ENCODE assay signal across 17 cellular contexts in the genomic region with DNA sequence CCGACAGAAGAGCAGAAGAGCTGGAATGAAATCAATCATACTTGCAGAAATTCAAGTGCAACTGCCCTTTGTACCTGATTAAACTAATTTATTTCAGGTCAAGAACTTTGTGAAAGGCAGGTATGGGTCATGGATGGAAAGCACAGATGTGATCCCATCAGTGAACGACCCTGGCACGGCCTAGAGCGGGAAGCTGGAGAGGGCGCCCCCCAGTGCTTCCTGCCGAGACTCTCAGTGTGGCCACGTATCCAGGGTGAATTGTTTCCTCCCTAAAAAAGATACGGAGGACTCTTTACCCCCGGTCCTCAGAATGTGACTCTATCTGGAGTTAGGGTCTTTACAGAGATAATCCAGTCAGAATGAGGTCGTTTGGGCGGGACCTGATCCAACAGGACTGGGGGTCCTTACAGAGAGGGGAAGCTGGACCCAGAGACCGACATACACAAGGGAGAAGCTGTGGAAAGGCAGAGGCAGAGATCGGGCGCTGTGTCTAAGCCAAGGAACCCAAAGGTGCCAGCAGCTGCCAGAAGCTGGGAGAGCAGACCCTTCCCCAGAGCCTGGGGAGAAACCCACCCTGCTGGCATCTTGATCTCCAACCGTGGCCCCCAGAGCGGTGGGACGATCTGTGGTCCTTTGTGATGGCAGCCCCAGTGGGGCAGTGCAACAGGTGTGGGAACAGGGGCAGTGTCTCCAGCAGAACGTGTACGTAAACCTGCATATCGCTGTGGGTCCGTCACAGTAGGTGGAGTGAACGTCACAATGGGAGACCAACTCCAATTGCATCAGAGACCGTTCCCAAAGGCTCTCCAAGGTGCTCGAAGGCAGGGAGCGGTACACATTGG.
"Had no signal": no experiment of that assay in that cellular context is flagged by ENCODE, and none has a peak within 500 bp of the region (broad histone marks: within the 10 kb centered on the region; RNA-seq: fewer than 3 reads in every experiment).

No MANE protein-coding gene starts in this region.

- H3K4me3 Mint-ChIP-seq: activated CD8-positive, alpha-beta memory T cell treated with anti-CD3 and anti-CD28 coated beads, Interleukin-2, amount 10 ng/mL, durations not matched to agents 7 days and 5 days; activated naive CD8-positive, alpha-beta T cell treated with anti-CD3 and anti-CD28 coated beads for 36 hours; activated T-cell treated with anti-CD3 and anti-CD28 coated beads, Interleukin-2, amount 50 U/mL, for 24 hours; nephron; T-helper 17 cell had no signal

- H3K4me3 ChIP-seq: left lung, pancreas, thyroid gland, uterus had no signal

- H3K27ac ChIP-seq: brain microvascular endothelial cell, foreskin keratinocyte, left lung, pancreas, thyroid gland, uterus had no signal

- FAIRE-seq: endothelial cell of umbilical vein, pancreas, small intestine, TTC549 had no signal

- H3K9me3 ChIP-seq: left lung, pancreas, thyroid gland, uterus had no signal

- H3K4me1 ChIP-seq: foreskin keratinocyte, left lung, pancreas, thyroid gland, uterus had no signal

- ATAC-seq: activated CD4-positive, CD25-positive, alpha-beta regulatory T cell treated with anti-CD3 and anti-CD28 coated beads, Interleukin-2, amount 50 U/mL, for 24 hours; activated CD8-positive, alpha-beta memory T cell treated with anti-CD3 and anti-CD28 coated beads, Interleukin-2, amount 10 ng/mL, durations not matched to agents 7 days and 5 days; foreskin keratinocyte; left lung; pancreas; T-helper 17 cell had no signal

- H3K4me1 Mint-ChIP-seq: activated CD8-positive, alpha-beta memory T cell treated with anti-CD3 and anti-CD28 coated beads, Interleukin-2, amount 10 ng/mL, durations not matched to agents 7 days and 5 days; activated naive CD8-positive, alpha-beta T cell treated with anti-CD3 and anti-CD28 coated beads for 36 hours; nephron; T-helper 17 cell had no signal

- H3K27me3 ChIP-seq: brain microvascular endothelial cell, foreskin keratinocyte, left lung, pancreas, thyroid gland, uterus had no signal

- H3K27me3 Mint-ChIP-seq: activated CD8-positive, alpha-beta memory T cell treated with anti-CD3 and anti-CD28 coated beads, Interleukin-2, amount 10 ng/mL, durations not matched to agents 7 days and 5 days; activated naive CD8-positive, alpha-beta T cell treated with anti-CD3 and anti-CD28 coated beads for 36 hours; activated T-cell treated with anti-CD3 and anti-CD28 coated beads, Interleukin-2, amount 50 U/mL, for 24 hours; T-helper 17 cell had no signal

- DNase-seq: activated CD8-positive, alpha-beta memory T cell treated with anti-CD3 and anti-CD28 coated beads, Interleukin-2, amount 10 ng/mL, durations not matched to agents 7 days and 5 days; activated gamma-delta T cell; activated naive CD8-positive, alpha-beta T cell treated with anti-CD3 and anti-CD28 coated beads for 36 hours; activated T-cell treated with anti-CD3 and anti-CD28 coated beads, Interleukin-2, amount 50 U/mL, for 24 hours; brain microvascular endothelial cell; foreskin keratinocyte; mesendoderm; small intestine; T-helper 17 cell; thyroid gland; uterus had no signal

- H3K9me3 Mint-ChIP-seq: activated naive CD8-positive, alpha-beta T cell treated with anti-CD3 and anti-CD28 coated beads for 36 hours; nephron had no signal

- H3K36me3 ChIP-seq: uterus had no signal

- H3K27ac Mint-ChIP-seq: activated CD8-positive, alpha-beta memory T cell treated with anti-CD3 and anti-CD28 coated beads, Interleukin-2, amount 10 ng/mL, durations not matched to agents 7 days and 5 days; activated naive CD8-positive, alpha-beta T cell treated with anti-CD3 and anti-CD28 coated beads for 36 hours; activated T-cell treated with anti-CD3 and anti-CD28 coated beads, Interleukin-2, amount 50 U/mL, for 24 hours; nephron; T-helper 17 cell had no signal
